25 cellular contexts compared by ENCODE assay signal in the genomic region with DNA sequence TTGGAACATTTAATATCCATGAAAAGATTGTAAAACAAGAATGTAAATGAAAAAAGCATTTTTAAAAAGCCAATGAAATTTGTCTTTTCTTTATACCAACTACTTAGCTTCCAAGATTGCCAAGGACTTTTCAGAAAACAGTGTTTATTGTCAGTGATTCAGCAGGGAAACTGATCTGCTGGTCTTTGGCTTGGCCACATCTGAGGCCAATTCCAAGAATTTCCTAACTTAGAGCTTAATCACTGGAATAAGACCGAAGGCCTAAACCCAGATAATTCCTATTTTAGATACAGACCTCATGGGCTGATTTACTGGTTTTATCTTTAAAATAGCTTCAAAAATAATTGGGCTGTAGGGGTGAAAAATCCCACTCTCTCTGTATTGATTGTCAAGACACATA.
"Had no signal": no experiment of that assay in that cellular context is flagged by ENCODE, and none has a peak within 500 bp of the region (broad histone marks: within the 10 kb centered on the region; RNA-seq: fewer than 3 reads in every experiment).

No MANE protein-coding gene starts in this region.

- DNase-seq: IMR-90, Karpas-422, KG1, MG63, NCI-H1092, NCI-H1105 treated with DMSO at 0.1 percent for 48 hours, NCI-H1417 treated with DMSO at 0.1 percent for 48 hours, NCI-H146, NCI-H1694 treated with DMSO at 0.1 percent for 48 hours, NCI-H1930, NCI-H2081, NCI-H2107, NCI-H2171, NCI-H226, NCI-H446, NCI-H510A, NCI-H524 treated with DMSO at 0.1 percent for 48 hours, NCI-H69, NCI-H774, PC-3, SHP77, SK-N-SH had no signal

- H3K9me3 ChIP-seq: MG63, SK-N-SH had no signal

- ATAC-seq: HepG2, Panc1, PC-3 had no signal

- H3K9ac ChIP-seq: SK-N-SH had no signal

- H3K4me3 ChIP-seq: MG63 had no signal

- H3K27ac ChIP-seq: RWPE1 had no signal

- H3K4me2 ChIP-seq: SK-N-SH had no signal

- H3K36me3 ChIP-seq: MG63 had no signal

- H3K27me3 ChIP-seq: MG63 had no signal
